ENCODE assay signal across 8 cellular contexts in genomic region chr6:37353761-37354525, GRCh38. TPM values are rescaled to one million over a fixed set of nuclear protein-coding genes. Genes with fewer than 3 reads are reported as not detected.
DNase-seq lines count a peak whose midpoint lies in the region; ATAC-seq and TF ChIP-seq lines count a peak whose summit lies in the region.

Gene RNF8 (plus strand): TSS chr6:37353983. CDS start chr6:37354165, 182 bp downstream.

- H3K9me3 Mint-ChIP-seq in central memory CD8-positive, alpha-beta T cell: no peaks in the 10 kb centered on the region

- H3K4me3 ChIP-seq in AG04450 (ENCODE audit: low read depth, low read length): peak within 1 kb of the TSS; percentile 92
- H3K4me3 ChIP-seq in spleen: peak within 1 kb of the TSS; percentile 75 to 97 (median 92)

- DNase-seq in AG04450 (ENCODE audit: low read depth, low spot score) (peak; percentile 66), NCI-H226 (peak; percentile 82), inferior parietal cortex (ENCODE audit: extremely low spot score) (peak; percentile 84), spleen (peak; percentile 97)
- peak; percentile 71 to 74 (median 72) for DNase-seq in activated CD4-positive, CD25-positive, alpha-beta regulatory T cell (lab: John Stamatoyannopoulos, UW)
- peak; percentile 66 to 78 for DNase-seq in central memory CD8-positive, alpha-beta T cell (ENCODE audit: low spot score in 2 of 2)

- 0 to 1% (median 0%) methylated on average over 40 to 54 of the region's 54 CpGs for WGBS in spleen, 5 donors

- peak within 1 kb of the TSS; percentile 96 for H3K27ac Mint-ChIP-seq in central memory CD8-positive, alpha-beta T cell (ENCODE audit: low read depth)

- peaks cover 5 to 44% (median 21%) of the 10 kb centered on the region in 6 donors for H3K4me1 ChIP-seq in spleen

- H3K36me3 Mint-ChIP-seq in central memory CD8-positive, alpha-beta T cell (ENCODE audit: insufficient read depth): peaks cover 14% of the 10 kb centered on the region

- POLR2A ChIA-PET in AG04450 (lab: Yijun Ruan, JAX): interaction anchor here (0.7 to 0.8 kb wide), 4 partner anchors 29 to 524 kb away, joined by 3 to 4 read pairs (median 3); no protein-coding TSS in a partner anchor

- H3K4me1 Mint-ChIP-seq in central memory CD8-positive, alpha-beta T cell: peaks cover 49% of the 10 kb centered on the region

- H3K27ac ChIP-seq in AG04450 (ENCODE audit: low read depth, low read length) (peak within 1 kb of the TSS; percentile 31), spleen (peak within 1 kb of the TSS in 7 of 8 donors; percentile 24 to 80 (median 55))

- H3K4me3 Mint-ChIP-seq in central memory CD8-positive, alpha-beta T cell: peak within 1 kb of the TSS; percentile 99

- H3K27me3 ChIP-seq in AG04450 (ENCODE audit: control insufficient read depth, insufficient read depth, low read length): no peaks in the 10 kb centered on the region
- no peaks in the 10 kb centered on the region for H3K27me3 ChIP-seq in spleen (replicated peaks in 1 of 7)

- no peak for TF ChIP-seq CTCF in AG04450 (IDR thresholded peaks at IDR 0.05; ENCODE audit: low read depth, low read length)
- no peak for TF ChIP-seq CTCF in spleen (IDR thresholded peaks at IDR 0.05 in 8 of 11, conservative IDR thresholded peaks at IDR 0.05 in 3 of 11)

- no peak for TF ChIP-seq POLR2A in spleen (IDR thresholded peaks at IDR 0.05)

- H3K36me3 ChIP-seq in spleen: no peaks in the 10 kb centered on the region

- CTCF ChIA-PET in AG04450 (lab: Charles Lee): interaction anchor here (0.5 to 0.6 kb wide), 2 partner anchors 17 to 739 kb away, joined by 3 read pairs; no protein-coding TSS in a partner anchor

- H3K9me3 ChIP-seq in AG04450 (ENCODE audit: control insufficient read depth, insufficient read depth, low read length) (no peaks in the 10 kb centered on the region; the same call in 1 of the 2 replicates), spleen (no peaks in the 10 kb centered on the region)

- no peaks in the 10 kb centered on the region for H3K27me3 Mint-ChIP-seq in central memory CD8-positive, alpha-beta T cell

- intact Hi-C loops in spleen (cut with DNase I; ENCODE audit: low total_unique reads): no loop called here

- peak; percentile 78 for ATAC-seq in GM18873 (IDR thresholded peaks at IDR 0.05; ENCODE audit: low FRiP score, unreplicated experiment)
- ATAC-seq in HG03139 (IDR thresholded peaks at IDR 0.05; ENCODE audit: unreplicated experiment): peak; percentile 81
- peak; percentile 93 for ATAC-seq in central memory CD8-positive, alpha-beta T cell (replicated peaks; ENCODE audit: extremely low read depth, poor library complexity, severe bottlenecking)

RNA-seq across cellular contexts. Expression of gene RNF8, which starts in this region (rescaled TPM):
- 20.1 and 26.3 TPM in 2 replicates for polyA plus RNA-seq in AG04450 (2011; rRNA removed)
- polyA minus RNA-seq in AG04450 (2011; rRNA and poly(A)+ RNA removed): 10.2 and 11.7 TPM in 2 replicates
- 10 to 100 TPM; 11.3 to 15.6 (median 14.1) TPM for total RNA-seq in spleen
- 10 to 100 TPM in 1 of 3 donors, 1 to 10 TPM in 2; 8.0 to 12.4 (median 9.8) TPM for polyA plus RNA-seq in spleen

Comparison
In these comparisons a context has a peak if more than half of its experiments do, and no peak if none do; other contexts are left out.
1. Peak in every context shown above with its lines: DNase-seq, ATAC-seq, H3K4me3 ChIP-seq and H3K27ac ChIP-seq.